30 cellular contexts compared by ENCODE assay signal in the genomic region with DNA sequence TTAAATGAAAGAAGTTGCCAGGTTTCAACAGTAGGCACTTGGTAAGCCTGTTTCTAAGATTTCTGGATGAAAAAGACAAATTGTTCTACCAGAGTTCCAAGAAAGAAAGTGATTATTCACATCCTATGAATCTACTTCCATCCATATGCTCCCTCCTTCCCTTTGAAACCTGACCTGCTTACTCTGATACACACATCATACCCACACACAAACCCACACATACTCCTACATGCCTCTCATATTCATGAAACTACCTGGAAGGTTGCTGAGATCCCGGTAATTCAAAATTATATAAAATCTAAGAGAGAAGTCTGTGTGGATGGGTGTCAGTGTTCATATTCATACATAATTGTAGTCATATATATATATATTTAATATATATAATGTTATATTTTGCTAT.
"Had no signal": no experiment of that assay in that cellular context is flagged by ENCODE, and none has a peak within 500 bp of the region (broad histone marks: within the 10 kb centered on the region; RNA-seq: fewer than 3 reads in every experiment).

No MANE protein-coding gene starts in this region.

- H3K27ac ChIP-seq: esophagus muscularis mucosa, heart right ventricle, left ventricle myocardium inferior, neutrophil, ovary, skin epidermis, thyroid gland, upper lobe of left lung, vagina had no signal

- H3K27ac Mint-ChIP-seq: activated CD4-positive, alpha-beta memory T cell treated with anti-CD3 and anti-CD28 coated beads, Interleukin-2, amount 10 ng/mL, durations not matched to agents 7 days and 5 days; activated CD4-positive, alpha-beta T cell treated with anti-CD3 and anti-CD28 coated beads, Interleukin-2, amount 10 ng/mL, durations not matched to agents 7 days and 5 days; activated T-helper 17 cell treated with anti-CD3 and anti-CD28 coated beads, Interleukin-2, amount 50 U/mL, for 72 hours; nephron; progenitor cell of endocrine pancreas; stimulated activated memory B cell treated with anti-CD40 and anti-IgM and Interleukin-4, amounts not matched to agents 10 μg/mL and 1 μg/mL and 100 μg/mL, for 72 hours; stimulated activated naive CD8-positive, alpha-beta T cell treated with anti-CD3 and anti-CD28 coated beads, Interleukin-15, amount 100 ng/mL, for 72 hours; T-helper 17 cell had no signal

- H3K36me3 ChIP-seq: esophagus muscularis mucosa, heart right ventricle, left ventricle myocardium inferior, neutrophil, ovary, thyroid gland, upper lobe of left lung, vagina had no signal

- H3K4me1 Mint-ChIP-seq: activated CD4-positive, alpha-beta memory T cell treated with anti-CD3 and anti-CD28 coated beads, Interleukin-2, amount 10 ng/mL, durations not matched to agents 7 days and 5 days; activated CD4-positive, alpha-beta T cell treated with anti-CD3 and anti-CD28 coated beads, Interleukin-2, amount 10 ng/mL, durations not matched to agents 7 days and 5 days; activated T-helper 17 cell treated with anti-CD3 and anti-CD28 coated beads, Interleukin-2, amount 50 U/mL, for 72 hours; nephron; stimulated activated memory B cell treated with anti-CD40 and anti-IgM and Interleukin-4, amounts not matched to agents 10 μg/mL and 1 μg/mL and 100 μg/mL, for 72 hours; stimulated activated naive CD8-positive, alpha-beta T cell treated with anti-CD3 and anti-CD28 coated beads, Interleukin-15, amount 100 ng/mL, for 72 hours; T-helper 17 cell had no signal

- H3K9me3 ChIP-seq: esophagus muscularis mucosa, heart right ventricle, left ventricle myocardium inferior, neutrophil, ovary, thyroid gland, upper lobe of left lung, vagina had no signal

- H3K4me3 ChIP-seq: esophagus muscularis mucosa, heart right ventricle, left ventricle myocardium inferior, ovary, skin epidermis, thyroid gland, upper lobe of left lung, vagina had no signal

- H3K4me1 ChIP-seq: esophagus muscularis mucosa, heart right ventricle, left ventricle myocardium inferior, thyroid gland, upper lobe of left lung, vagina had no signal

- H3K9me3 Mint-ChIP-seq: activated CD4-positive, alpha-beta memory T cell treated with anti-CD3 and anti-CD28 coated beads, Interleukin-2, amount 10 ng/mL, durations not matched to agents 7 days and 5 days; activated CD4-positive, alpha-beta T cell treated with anti-CD3 and anti-CD28 coated beads, Interleukin-2, amount 10 ng/mL, durations not matched to agents 7 days and 5 days; activated T-cell treated with anti-CD3 and anti-CD28 coated beads, Interleukin-2, amount 50 U/mL, for 4 hours; activated T-helper 17 cell treated with anti-CD3 and anti-CD28 coated beads, Interleukin-2, amount 50 U/mL, for 72 hours; nephron; stimulated activated memory B cell treated with anti-CD40 and anti-IgM and Interleukin-4, amounts not matched to agents 10 μg/mL and 1 μg/mL and 100 μg/mL, for 72 hours had no signal

- H3K36me3 Mint-ChIP-seq: stimulated activated memory B cell treated with anti-CD40 and anti-IgM and Interleukin-4, amounts not matched to agents 10 μg/mL and 1 μg/mL and 100 μg/mL, for 72 hours had no signal

- H3K27me3 Mint-ChIP-seq: activated CD4-positive, alpha-beta memory T cell treated with anti-CD3 and anti-CD28 coated beads, Interleukin-2, amount 10 ng/mL, durations not matched to agents 7 days and 5 days; activated CD4-positive, alpha-beta T cell treated with anti-CD3 and anti-CD28 coated beads, Interleukin-2, amount 10 ng/mL, durations not matched to agents 7 days and 5 days; progenitor cell of endocrine pancreas; stimulated activated memory B cell treated with anti-CD40 and anti-IgM and Interleukin-4, amounts not matched to agents 10 μg/mL and 1 μg/mL and 100 μg/mL, for 72 hours; stimulated activated naive CD8-positive, alpha-beta T cell treated with anti-CD3 and anti-CD28 coated beads, Interleukin-15, amount 100 ng/mL, for 72 hours; T-helper 17 cell had no signal

- H3K27me3 ChIP-seq: esophagus muscularis mucosa, heart right ventricle, neutrophil, ovary, thyroid gland, upper lobe of left lung, vagina had no signal

- H3K4me3 Mint-ChIP-seq: activated CD4-positive, alpha-beta memory T cell treated with anti-CD3 and anti-CD28 coated beads, Interleukin-2, amount 10 ng/mL, durations not matched to agents 7 days and 5 days; activated CD4-positive, alpha-beta T cell treated with anti-CD3 and anti-CD28 coated beads, Interleukin-2, amount 10 ng/mL, durations not matched to agents 7 days and 5 days; activated T-cell treated with anti-CD3 and anti-CD28 coated beads, Interleukin-2, amount 50 U/mL, for 4 hours; activated T-helper 17 cell treated with anti-CD3 and anti-CD28 coated beads, Interleukin-2, amount 50 U/mL, for 72 hours; nephron; stimulated activated memory B cell treated with anti-CD40 and anti-IgM and Interleukin-4, amounts not matched to agents 10 μg/mL and 1 μg/mL and 100 μg/mL, for 72 hours; stimulated activated naive CD8-positive, alpha-beta T cell treated with anti-CD3 and anti-CD28 coated beads, Interleukin-15, amount 100 ng/mL, for 72 hours; T-helper 17 cell had no signal

- DNase-seq: activated CD4-positive, alpha-beta memory T cell treated with anti-CD3 and anti-CD28 coated beads, Interleukin-2, amount 10 ng/mL, durations not matched to agents 7 days and 5 days; activated CD4-positive, alpha-beta T cell treated with anti-CD3 and anti-CD28 coated beads for 1 hour; activated CD4-positive, alpha-beta T cell treated with anti-CD3 and anti-CD28 coated beads, Interleukin-2, amount 10 ng/mL, durations not matched to agents 7 days and 5 days; activated gamma-delta T cell treated with Interleukin-2 at 50 U/mL for 16 hours; activated naive CD4-positive, alpha-beta T cell treated with anti-CD3 and anti-CD28 coated beads, Interleukin-2, amount 50 U/mL, for 16 hours; activated T-cell treated with anti-CD3 and anti-CD28 coated beads, Interleukin-2, amount 50 U/mL, for 4 hours; dermis blood vessel endothelial cell; effector CD4-positive, alpha-beta T cell; foreskin melanocyte; heart right ventricle; islet precursor cell; left ventricle myocardium inferior; ovary; retina; stimulated activated CD4-positive, alpha-beta T cell treated with anti-CD3 and anti-CD28 coated beads, Interleukin-12 subunit alpha, Interleukin-12 subunit beta, amount 100 ng/mL, for 4 hours; stimulated activated CD4-positive, alpha-beta T cell treated with anti-CD3 and anti-CD28 coated beads, Interleukin-4, amount 100 ng/mL, for 24 hours; stimulated activated naive CD8-positive, alpha-beta T cell treated with anti-CD3 and anti-CD28 coated beads, Interleukin-15, amount 100 ng/mL, for 72 hours; T-helper 17 cell; T1000; thyroid gland; upper lobe of left lung had no signal

- ATAC-seq: activated T-cell treated with anti-CD3 and anti-CD28 coated beads, Interleukin-2, amount 50 U/mL, for 4 hours; activated T-helper 17 cell treated with anti-CD3 and anti-CD28 coated beads, Interleukin-2, amount 50 U/mL, for 72 hours; heart right ventricle; sciatic nerve; stimulated activated memory B cell treated with anti-CD40 and anti-IgM and Interleukin-4, amounts not matched to agents 10 μg/mL and 1 μg/mL and 100 μg/mL, for 72 hours; stimulated activated naive CD8-positive, alpha-beta T cell treated with anti-CD3 and anti-CD28 coated beads, Interleukin-15, amount 100 ng/mL, for 72 hours; T-helper 17 cell had no signal
